In genomic region chr2:106805716-106806115, GRCh38 we compare ENCODE assay signal across 29 cellular contexts.
"Had no signal": no experiment of that assay in that cellular context is flagged by ENCODE, and none has a peak within 500 bp of the region (broad histone marks: within the 10 kb centered on the region; RNA-seq: fewer than 3 reads in every experiment).

No MANE protein-coding gene starts in this region.

- H3K4me3 ChIP-seq: ovary, psoas muscle, right lobe of liver, sigmoid colon, stomach, thoracic aorta, thyroid gland, tibial nerve, upper lobe of left lung, vagina had no signal

- H3K9me3 ChIP-seq: neutrophil, ovary, psoas muscle, right lobe of liver, sigmoid colon, stomach, thoracic aorta, thyroid gland, tibial nerve, upper lobe of left lung, vagina had no signal

- H3K36me3 Mint-ChIP-seq: natural killer cell treated with Interleukin-12 subunit alpha and Interleukin-12 subunit beta and Interleukin-15 and Interleukin-18, amount 100 ng/mL, for 72 hours; stimulated activated effector memory CD8-positive, alpha-beta T cell treated with anti-CD3 and anti-CD28 coated beads, Interleukin-12 subunit alpha, Interleukin-12 subunit beta, amount 100 ng/mL, for 72 hours; stimulated activated naive B cell treated with anti-CD40 and anti-IgM and Interleukin-4, amounts not matched to agents 10 μg/mL and 1 μg/mL and 100 μg/mL, for 72 hours had no signal

- ATAC-seq: natural killer cell treated with Interleukin-12 subunit alpha and Interleukin-12 subunit beta and Interleukin-15 and Interleukin-18, amount 100 ng/mL, for 72 hours; psoas muscle; right cardiac atrium; right lobe of liver; stimulated activated effector memory CD8-positive, alpha-beta T cell treated with anti-CD3 and anti-CD28 coated beads, Interleukin-12 subunit alpha, Interleukin-12 subunit beta, amount 100 ng/mL, for 72 hours; stimulated activated naive B cell treated with anti-CD40 and anti-IgM and Interleukin-4, amounts not matched to agents 10 μg/mL and 1 μg/mL and 100 μg/mL, for 72 hours had no signal

- H3K27ac Mint-ChIP-seq: natural killer cell treated with Interleukin-12 subunit alpha and Interleukin-12 subunit beta and Interleukin-15 and Interleukin-18, amount 100 ng/mL, for 72 hours; nephron progenitor cell; progenitor cell of endocrine pancreas; stimulated activated effector memory CD8-positive, alpha-beta T cell treated with anti-CD3 and anti-CD28 coated beads, Interleukin-12 subunit alpha, Interleukin-12 subunit beta, amount 100 ng/mL, for 72 hours; stimulated activated naive B cell treated with anti-CD40 and anti-IgM and Interleukin-4, amounts not matched to agents 10 μg/mL and 1 μg/mL and 100 μg/mL, for 72 hours; stimulated activated naive CD8-positive, alpha-beta T cell treated with anti-CD3 and anti-CD28 coated beads, Interleukin-15, Interleukin-2, amounts not matched to agents 100 ng/mL and 50 ng/mL, for 24 hours had no signal

- H3K9me3 Mint-ChIP-seq: nephron progenitor cell; neural crest cell; stimulated activated effector memory CD8-positive, alpha-beta T cell treated with anti-CD3 and anti-CD28 coated beads, Interleukin-12 subunit alpha, Interleukin-12 subunit beta, amount 100 ng/mL, for 72 hours; stimulated activated naive CD8-positive, alpha-beta T cell treated with anti-CD3 and anti-CD28 coated beads, Interleukin-15, Interleukin-2, amounts not matched to agents 100 ng/mL and 50 ng/mL, for 24 hours had no signal

- H2AFZ ChIP-seq: parathyroid adenoma had no signal

- H3K27me3 Mint-ChIP-seq: natural killer cell treated with Interleukin-12 subunit alpha and Interleukin-12 subunit beta and Interleukin-15 and Interleukin-18, amount 100 ng/mL, for 72 hours; progenitor cell of endocrine pancreas; stimulated activated naive B cell treated with anti-CD40 and anti-IgM and Interleukin-4, amounts not matched to agents 10 μg/mL and 1 μg/mL and 100 μg/mL, for 72 hours; stimulated activated naive CD8-positive, alpha-beta T cell treated with anti-CD3 and anti-CD28 coated beads, Interleukin-15, Interleukin-2, amounts not matched to agents 100 ng/mL and 50 ng/mL, for 24 hours had no signal

- H3K9ac ChIP-seq: parathyroid adenoma had no signal

- H3K4me1 Mint-ChIP-seq: neural crest cell; stimulated activated effector memory CD8-positive, alpha-beta T cell treated with anti-CD3 and anti-CD28 coated beads, Interleukin-12 subunit alpha, Interleukin-12 subunit beta, amount 100 ng/mL, for 72 hours; stimulated activated naive B cell treated with anti-CD40 and anti-IgM and Interleukin-4, amounts not matched to agents 10 μg/mL and 1 μg/mL and 100 μg/mL, for 72 hours had no signal

- DNase-seq: nephron progenitor cell; nucleus accumbens; ovary; posterior cingulate gyrus; psoas muscle; right cardiac atrium; right lobe of liver; sigmoid colon; small intestine; stimulated activated CD4-positive, alpha-beta T cell treated with anti-CD3 and anti-CD28 coated beads, Interleukin-15, amount 100 ng/mL, for 24 hours; stimulated activated CD4-positive, alpha-beta T cell treated with anti-CD3 and anti-CD28 coated beads, Interleukin-2, amount 100 ng/mL, for 24 hours; stimulated activated CD4-positive, alpha-beta T cell treated with anti-CD3 and anti-CD28 coated beads, Interleukin-2, amount 100 ng/mL, for 48 hours; stimulated activated CD4-positive, alpha-beta T cell treated with anti-CD3 and anti-CD28 coated beads, Interleukin-4, amount 100 ng/mL, for 24 hours; stimulated activated naive B cell treated with anti-CD40 and anti-IgM and Interleukin-4, amounts not matched to agents 10 μg/mL and 1 μg/mL and 100 μg/mL, for 72 hours; stimulated activated naive CD4-positive, alpha-beta T cell treated with Interleukin-2 at 50 U/mL for 16 hours; stomach; thyroid gland; trophoblast cell; upper lobe of left lung had no signal

- H3K36me3 ChIP-seq: neutrophil, ovary, right lobe of liver, sigmoid colon, stomach, thyroid gland, tibial nerve, upper lobe of left lung, vagina had no signal

- H3K4me1 ChIP-seq: parathyroid adenoma, psoas muscle, right lobe of liver, sigmoid colon, stomach, tibial nerve, upper lobe of left lung, vagina had no signal

- H3K79me2 ChIP-seq: parathyroid adenoma had no signal

- H3K27me3 ChIP-seq: neutrophil, ovary, right lobe of liver, sigmoid colon, stomach, thyroid gland, tibial nerve, upper lobe of left lung, vagina had no signal

- H3K4me3 Mint-ChIP-seq: natural killer cell treated with Interleukin-12 subunit alpha and Interleukin-12 subunit beta and Interleukin-15 and Interleukin-18, amount 100 ng/mL, for 72 hours; nephron progenitor cell; neural crest cell; stimulated activated effector memory CD8-positive, alpha-beta T cell treated with anti-CD3 and anti-CD28 coated beads, Interleukin-12 subunit alpha, Interleukin-12 subunit beta, amount 100 ng/mL, for 72 hours; stimulated activated naive B cell treated with anti-CD40 and anti-IgM and Interleukin-4, amounts not matched to agents 10 μg/mL and 1 μg/mL and 100 μg/mL, for 72 hours; stimulated activated naive CD8-positive, alpha-beta T cell treated with anti-CD3 and anti-CD28 coated beads, Interleukin-15, Interleukin-2, amounts not matched to agents 100 ng/mL and 50 ng/mL, for 24 hours had no signal

- H3K27ac ChIP-seq: neutrophil, ovary, parathyroid adenoma, psoas muscle, right lobe of liver, sigmoid colon, stomach, thoracic aorta, thyroid gland, tibial nerve, upper lobe of left lung, vagina had no signal
